In genomic region chr10:97400665-97401454, GRCh38 we compare ENCODE assay signal across 8 cellular contexts. TPM values are rescaled to one million over a fixed set of nuclear protein-coding genes. Genes with fewer than 3 reads are reported as not detected.
DNase-seq lines count a peak whose midpoint lies in the region; ATAC-seq and TF ChIP-seq lines count a peak whose summit lies in the region.

RRP12 (minus strand) TSS chr10:97401340; CDS start chr10:97401231, 109 bp downstream.

- peak within 1 kb of the TSS; percentile 14 for H3K27ac ChIP-seq in IMR-90 (ENCODE audit: insufficient read depth, low read length)
- peak within 1 kb of the TSS; percentile 50 for H3K27ac ChIP-seq in OCI-LY7 (ENCODE audit: low read depth, low read length, poor library complexity, severe bottlenecking)
- H3K27ac ChIP-seq in epithelial cell of prostate: peak within 1 kb of the TSS; percentile 73

- H3K27me3 ChIP-seq in IMR-90 (ENCODE audit: control insufficient read depth, insufficient read depth, low read length): no peaks in the 10 kb centered on the region
- H3K27me3 ChIP-seq in mononuclear cell (ENCODE audit: insufficient read depth, low read length): no peaks in the 10 kb centered on the region

- H4K20me1 ChIP-seq in IMR-90 (ENCODE audit: insufficient read depth, low read length) (no peaks in the 10 kb centered on the region), OCI-LY7 (ENCODE audit: insufficient read depth, low read length) (no peaks in the 10 kb centered on the region)

- 1% methylated on average over 16 of the region's 39 CpGs; no CpG with 5 or more reads in 1 of the 2 experiments for WGBS in IMR-90 (ENCODE audit: extremely low coverage in 2 of 2, insufficient read length in 1 of 2), 2 experiments

- H2AK5ac ChIP-seq in IMR-90 (ENCODE audit: low read depth, low read length): 0 out of 2 replicates have a peak within 1 kb of the TSS, but pooled peaks have one; percentile 59

- H2BK20ac ChIP-seq in IMR-90 (ENCODE audit: low read depth, low read length): no peak within 1 kb of the TSS

- no peak within 1 kb of the TSS for H3K14ac ChIP-seq in IMR-90 (replicated peaks; ENCODE audit: low read depth, low read length)

- no peak within 1 kb of the TSS for H2BK5ac ChIP-seq in IMR-90 (ENCODE audit: low read depth, low read length, poor library complexity, severe bottlenecking)

- TSS peak; percentile 85 for BruUV-seq in IMR-90 (replicated peaks; lab: Mats Ljungman, UMichigan)
- TSS peak; percentile 92 for BruUV-seq in OCI-LY7 (replicated peaks; lab: Mats Ljungman, UMichigan)

- H3K9me1 ChIP-seq in IMR-90 (ENCODE audit: insufficient read depth, low read length): no peaks in the 10 kb centered on the region

- H4K5ac ChIP-seq in IMR-90 (ENCODE audit: low read depth, low read length): peak within 1 kb of the TSS; percentile 35

- no peak within 1 kb of the TSS for H3K18ac ChIP-seq in IMR-90 (ENCODE audit: low read depth, low read length)

- peak; percentile 98 for ATAC-seq in GM21529 (IDR thresholded peaks at IDR 0.05; ENCODE audit: unreplicated experiment)
- peak; percentile 89 for ATAC-seq in IMR-90 (ENCODE audit: low read depth)

- H3K4me3 ChIP-seq in IMR-90 (ENCODE audit: insufficient read depth, low read depth, low read length) (peak within 1 kb of the TSS; percentile 58), OCI-LY7 (ENCODE audit: low read depth, low read length, poor library complexity, severe bottlenecking) (peak within 1 kb of the TSS; percentile 84), mononuclear cell (ENCODE audit: low read length) (peak within 1 kb of the TSS; percentile 65)

- no peak within 1 kb of the TSS for H2BK15ac ChIP-seq in IMR-90 (ENCODE audit: low read depth, low read length)

- peak within 1 kb of the TSS; percentile 69; the same call in 1 of the 2 replicates for H3K23ac ChIP-seq in IMR-90 (ENCODE audit: low read depth, low read length)

- in situ Hi-C loops in IMR-90 (cut with MboI; ENCODE audit: low sequenced_read_pairs): no loop called here

- H3K4ac ChIP-seq in IMR-90 (ENCODE audit: low read depth, low read length): peak within 1 kb of the TSS; percentile 83

- dilution Hi-C loops in IMR-90 (cut with HindIII; ENCODE audit: low sequenced_read_pairs, unreplicated experiment): no loop called here

- POLR2A ChIA-PET in IMR-90 (lab: Charles Lee; ENCODE audit: unreplicated experiment): interaction anchor here (0.6 to 1.4 kb wide), 4 partner anchors 10 to 1874 kb away, joined by 3 to 16 read pairs (median 5); partner anchors contain the start of gene ANKRD2
- POLR2A ChIA-PET in OCI-LY7 (lab: Charles Lee): interaction anchor here (0.7 to 1.6 kb wide), 10 partner anchors 10 to 176 kb away, joined by 3 to 9 read pairs (median 3); no protein-coding TSS in a partner anchor

- H3K4me1 ChIP-seq in IMR-90 (ENCODE audit: control insufficient read depth, insufficient read depth, low read length) (peaks cover 3% of the 10 kb centered on the region; the same call in 1 of the 2 replicates), OCI-LY7 (ENCODE audit: insufficient read depth, low read length, poor library complexity, severe bottlenecking) (peaks cover 5% of the 10 kb centered on the region), mononuclear cell (ENCODE audit: insufficient read depth, low read length) (peaks cover 50% of the 10 kb centered on the region)

- peak within 1 kb of the TSS; percentile 87 for H3K4me2 ChIP-seq in IMR-90 (ENCODE audit: low read depth, low read length)
- peak within 1 kb of the TSS; percentile 88 for H3K4me2 ChIP-seq in OCI-LY7 (ENCODE audit: low read length)

- H3K56ac ChIP-seq in IMR-90 (ENCODE audit: extremely low read depth, insufficient read depth, low read length): peak within 1 kb of the TSS; percentile 16; the same call in 1 of the 2 replicates

- 0 out of 2 replicates have a peak within 1 kb of the TSS, but pooled peaks have one; percentile 10 for H4K91ac ChIP-seq in IMR-90 (ENCODE audit: insufficient read depth, low read depth, low read length)

- peak within 1 kb of the TSS; percentile 55 to 97 for H4K8ac ChIP-seq in IMR-90 (ENCODE audit: low read depth in 2 of 2, low read length in 2 of 2)

- no peaks in the 10 kb centered on the region for H3K9me2 ChIP-seq in OCI-LY7 (ENCODE audit: insufficient read depth, low read length)

- DNase-seq in DMS53 treated with DMSO at 0.1 percent for 48 hours (lab: John Stamatoyannopoulos, UW; ENCODE audit: unreplicated experiment) (peak; percentile 98), IMR-90 (peak; percentile 98), OCI-LY7 (ENCODE audit: low spot score) (peak; percentile 98), activated T-cell treated with anti-CD3 and anti-CD28 coated beads for 1 hour (ENCODE audit: low read depth) (peak; percentile 63), epithelial cell of prostate (ENCODE audit: low read depth, low spot score) (peak; percentile 87)
- peak; percentile 86 for DNase-seq in stimulated activated CD8-positive, alpha-beta memory T cell treated with anti-CD3 and anti-CD28 coated beads, Interleukin-4, amount 100 ng/mL, for 48 hours

- no peak for TF ChIP-seq RAD21 in IMR-90 (IDR thresholded peaks at IDR 0.05; ENCODE audit: low read length)

- H2AFZ ChIP-seq in IMR-90 (replicated peaks; ENCODE audit: low read length, poor library complexity) (peak within 1 kb of the TSS; percentile 97), OCI-LY7 (ENCODE audit: low read length) (peak within 1 kb of the TSS; percentile 92)

- H3K9me3 ChIP-seq in IMR-90 (ENCODE audit: control insufficient read depth, insufficient read depth, low read length) (no peaks in the 10 kb centered on the region), OCI-LY7 (ENCODE audit: low read length) (no peaks in the 10 kb centered on the region), mononuclear cell (ENCODE audit: low read depth, low read length) (no peaks in the 10 kb centered on the region)

- H3K9ac ChIP-seq in IMR-90 (ENCODE audit: low read depth, low read length): peak within 1 kb of the TSS; percentile 45

- H2AK9ac ChIP-seq in IMR-90 (replicated peaks; ENCODE audit: low read depth, low read length, poor library complexity): peak within 1 kb of the TSS; percentile 80

- CTCF ChIA-PET in IMR-90 (lab: Yijun Ruan, JAX) (interaction anchor here (0.6 kb wide), 1 partner anchor 173 kb away, joined by 3 read pairs; no protein-coding TSS in a partner anchor), OCI-LY7 (lab: Charles Lee; ENCODE audit: unreplicated experiment) (interaction anchor here (0.6 to 1.1 kb wide), 2 partner anchors 85 to 1707 kb away, joined by 3 read pairs; partner anchors contain the start of gene TCTN3)

- intact Hi-C loops in IMR-90 (cut with micrococcal nuclease): no loop called here
- intact Hi-C loops in OCI-LY7 (cut with micrococcal nuclease; ENCODE audit: unreplicated experiment): loop anchor here (5.0 kb wide), 2 partner anchors 69 to 124 kb away; partner anchors contain the start of gene FRAT2

- H3K36me3 ChIP-seq in IMR-90 (ENCODE audit: control insufficient read depth, insufficient read depth, low read length): peaks cover 5% of the 10 kb centered on the region
- H3K36me3 ChIP-seq in OCI-LY7 (ENCODE audit: insufficient read depth, low read length): peaks cover 27% of the 10 kb centered on the region

- peak; percentile 98 for TF ChIP-seq POLR2A in IMR-90 (IDR thresholded peaks at IDR 0.05; ENCODE audit: low read depth, low read length)

- H2BK120ac ChIP-seq in IMR-90 (ENCODE audit: low read depth, low read length): no peak within 1 kb of the TSS; the same call in 1 of the 2 replicates

- H3K79me1 ChIP-seq in IMR-90 (ENCODE audit: low read depth in 1 of 2, low read length in 2 of 2): peaks cover 0 to 15% of the 10 kb centered on the region in 2 experiments; a peak in 3 of 4 replicates

- peak; percentile 16; the same call in 1 of the 2 replicates for TF ChIP-seq CTCF in IMR-90 (conservative IDR thresholded peaks at IDR 0.05; ENCODE audit: low read depth, low read length)
- TF ChIP-seq CTCF in OCI-LY7 (conservative IDR thresholded peaks at IDR 0.05; ENCODE audit: low read length): peak; percentile 60

- peaks cover 24% of the 10 kb centered on the region; the same call in 1 of the 2 replicates for H3K79me2 ChIP-seq in OCI-LY7 (ENCODE audit: insufficient read depth, low read depth, low read length)

TF ChIP-seq in IMR-90, 13 proteins besides CTCF, POLR2A, EP300 and RAD21:
- TF ChIP-seq MAZ (IDR thresholded peaks at IDR 0.05; ENCODE audit: borderline replicate concordance, low read depth, low read length) (peak; percentile 31; the same call in 1 of the 2 replicates), MXI1 (IDR thresholded peaks at IDR 0.05; ENCODE audit: borderline replicate concordance, low read depth, low read length) (peak; percentile 100), MAFK (IDR thresholded peaks at IDR 0.05; ENCODE audit: low read depth, low read length) (no peak), BHLHE40 (IDR thresholded peaks at IDR 0.05; ENCODE audit: low read depth, low read length) (no peak), CHD1 (IDR thresholded peaks at IDR 0.05; ENCODE audit: low read depth, low read length) (no peak), USF2 (IDR thresholded peaks at IDR 0.05; ENCODE audit: low read depth, low read length) (peak; percentile 84), CEBPB (IDR thresholded peaks at IDR 0.05; ENCODE audit: low read depth, low read length) (no peak), RFX5 (IDR thresholded peaks at IDR 0.05; ENCODE audit: low read depth, low read length) (no peak)

RNA-seq across cellular contexts. Expression of gene RRP12, which starts in this region (rescaled TPM):
- 21.5 and 22.2 TPM in 2 replicates for total RNA-seq in IMR-90 (2012; rRNA removed)
- 22.4 and 23.3 TPM in 2 replicates for polyA plus RNA-seq in IMR-90 (2012; rRNA removed)
- polyA plus RNA-seq in IMR-90 (2012; cell fraction: cytosol; rRNA removed): 9.2 and 9.7 TPM in 2 replicates
- polyA plus RNA-seq in IMR-90 (2012; cell fraction: nucleus; rRNA removed; ENCODE audit: low replicate concordance): 40.2 and 48.2 TPM in 2 replicates
- total RNA-seq in OCI-LY7 (2014; rRNA removed; shearing (Covaris generic)): 32.1 and 38.6 TPM in 2 replicates
- 32.7 and 39.3 TPM in 2 replicates for total RNA-seq in OCI-LY7 (2022)
- total RNA-seq in mononuclear cell: 37.8 TPM

Comparison
In these comparisons a context has a peak if more than half of its experiments do, and no peak if none do; other contexts are left out.
1. Peak in every context shown above with its lines: DNase-seq, ATAC-seq, H3K4me3 ChIP-seq and H3K27ac ChIP-seq.
2. H3K27ac ChIP-seq: peak in every context shown above with its lines; median percentile 73 in epithelial cell of prostate; 50 in OCI-LY7; 14 in IMR-90.